ENCODE assay signal across 12 cellular contexts in genomic region chr9:33172256-33172678, GRCh38. TPM values are rescaled to one million over a fixed set of nuclear protein-coding genes. Genes with fewer than 3 reads are reported as not detected.
DNase-seq lines count a peak whose midpoint lies in the region; ATAC-seq and TF ChIP-seq lines count a peak whose summit lies in the region.
"Had no signal": no experiment of that assay in that cellular context is flagged by ENCODE, and none has a peak within 500 bp of the region (broad histone marks: within the 10 kb centered on the region; RNA-seq: fewer than 3 reads in every experiment).

No MANE protein-coding gene starts in this region.

- H3K4me1 ChIP-seq in mesendoderm (ENCODE audit: control insufficient read depth, low read depth, low read length), result peaks cover 7% of the 10 kb centered on the region
- peaks cover 14% of the 10 kb centered on the region for H3K4me1 ChIP-seq in CD4-positive, alpha-beta memory T cell (ENCODE audit: insufficient read depth, low read length)

- POLR2A ChIA-PET in CD4-positive, alpha-beta memory T cell (lab: Charles Lee; ENCODE audit: partially characterized antibody), result no interaction called here

- no peak overlapping the region for H4K8ac ChIP-seq in mesendoderm (ENCODE audit: low read depth, low read length)

- no peaks in the 10 kb centered on the region for H3K79me1 ChIP-seq in mesendoderm (ENCODE audit: low read length)

- CTCF ChIA-PET in CD4-positive, alpha-beta memory T cell (lab: Charles Lee; ENCODE audit: partially characterized antibody), result interaction anchor here (2.8 to 4.1 kb wide), 2 partner anchors 54 to 90 kb away, joined by 16 to 25 read pairs; no protein-coding TSS in a partner anchor

- no peak overlapping the region for H3K4ac ChIP-seq in mesendoderm (ENCODE audit: low read depth, low read length)

- DNase-seq in natural killer cell treated with Interleukin-12 subunit alpha and Interleukin-12 subunit beta and Interleukin-15 and Interleukin-18, amount 100 ng/mL, for 72 hours (ENCODE audit: low spot score), result no peak
- no peak for DNase-seq in natural killer cell
- DNase-seq in coronary artery (ENCODE audit: low spot score), result peak; percentile 45
- peak; percentile 95 for DNase-seq in mesendoderm
- no peak for DNase-seq in DMS153 treated with DMSO at 0.1 percent for 48 hours (lab: John Stamatoyannopoulos, UW; ENCODE audit: unreplicated experiment)
- DNase-seq in CD4-positive, alpha-beta memory T cell, result no peak
- no peak for DNase-seq in epidermal melanocyte (ENCODE audit: insufficient read length, low spot score)
- DNase-seq: AML-193, MG63, occipital lobe had no signal

- peak overlapping the region; percentile 66 for H2BK5ac ChIP-seq in mesendoderm (ENCODE audit: low read length)

- no peaks in the 10 kb centered on the region for H3K79me2 ChIP-seq in mesendoderm (ENCODE audit: control insufficient read depth, insufficient read depth, low read length)

- no peak overlapping the region for H3K9ac ChIP-seq in mesendoderm (ENCODE audit: low read length)

- TF ChIP-seq CTCF in natural killer cell (IDR thresholded peaks at IDR 0.05), result no peak
- no peak for TF ChIP-seq CTCF in coronary artery (IDR thresholded peaks at IDR 0.05)

- H3K36me3 Mint-ChIP-seq in natural killer cell treated with Interleukin-12 subunit alpha and Interleukin-12 subunit beta and Interleukin-15 and Interleukin-18, amount 100 ng/mL, for 72 hours, result no peaks in the 10 kb centered on the region
- H3K36me3 Mint-ChIP-seq in natural killer cell, result no peaks in the 10 kb centered on the region
- H3K36me3 Mint-ChIP-seq in CD4-positive, alpha-beta memory T cell, result no peaks in the 10 kb centered on the region

- ATAC-seq in natural killer cell treated with Interleukin-12 subunit alpha and Interleukin-12 subunit beta and Interleukin-15 and Interleukin-18, amount 100 ng/mL, for 72 hours, result no peak
- ATAC-seq in natural killer cell (no peak), HG03196 (IDR thresholded peaks at IDR 0.05; ENCODE audit: unreplicated experiment) (no peak)
- ATAC-seq: activated naive CD4-positive, alpha-beta T cell treated with anti-CD3 and anti-CD28 coated beads, Interleukin-2, amount 50 U/mL, for 72 hours had no signal

- no peak overlapping the region for H2AK5ac ChIP-seq in mesendoderm (ENCODE audit: low read length)

- peak overlapping the region; percentile 11 for H3K4me3 Mint-ChIP-seq in natural killer cell treated with Interleukin-12 subunit alpha and Interleukin-12 subunit beta and Interleukin-15 and Interleukin-18, amount 100 ng/mL, for 72 hours
- H3K4me3 Mint-ChIP-seq in natural killer cell, result no peak overlapping the region
- no peak overlapping the region for H3K4me3 Mint-ChIP-seq in CD4-positive, alpha-beta memory T cell

- H3K9me3 ChIP-seq in CD4-positive, alpha-beta memory T cell (ENCODE audit: control insufficient read depth in 1 of 2, low read length in 2 of 2), result no peaks in the 10 kb centered on the region
- H3K9me3 ChIP-seq: MG63 had no signal

- H3K56ac ChIP-seq in mesendoderm (ENCODE audit: low read length), result no peak overlapping the region

- no peaks in the 10 kb centered on the region for H3K27me3 Mint-ChIP-seq in natural killer cell treated with Interleukin-12 subunit alpha and Interleukin-12 subunit beta and Interleukin-15 and Interleukin-18, amount 100 ng/mL, for 72 hours
- no peaks in the 10 kb centered on the region for H3K27me3 Mint-ChIP-seq in natural killer cell (ENCODE audit: low read depth in 2 of 2)
- no peaks in the 10 kb centered on the region for H3K27me3 Mint-ChIP-seq in CD4-positive, alpha-beta memory T cell

- H3K4me2 ChIP-seq in mesendoderm (ENCODE audit: low read length), result no peak overlapping the region

- H3K4me3 ChIP-seq in coronary artery (no peak overlapping the region), mesendoderm (ENCODE audit: low read length) (no peak overlapping the region)
- no peak overlapping the region for H3K4me3 ChIP-seq in CD4-positive, alpha-beta memory T cell (ENCODE audit: low read length in 2 of 2)
- H3K4me3 ChIP-seq: MG63 had no signal

- H3K18ac ChIP-seq in mesendoderm (ENCODE audit: low read length), result no peak overlapping the region

- no peaks in the 10 kb centered on the region for H3K9me3 Mint-ChIP-seq in natural killer cell treated with Interleukin-12 subunit alpha and Interleukin-12 subunit beta and Interleukin-15 and Interleukin-18, amount 100 ng/mL, for 72 hours
- H3K9me3 Mint-ChIP-seq in natural killer cell, result no peaks in the 10 kb centered on the region
- H3K9me3 Mint-ChIP-seq in CD4-positive, alpha-beta memory T cell, result no peaks in the 10 kb centered on the region
- H3K9me3 Mint-ChIP-seq: activated naive CD4-positive, alpha-beta T cell treated with anti-CD3 and anti-CD28 coated beads, Interleukin-2, amount 50 U/mL, for 72 hours had no signal

- intact Hi-C loops in natural killer cell (cut with micrococcal nuclease), result no loop called here
- intact Hi-C loops in CD4-positive, alpha-beta memory T cell (cut with micrococcal nuclease), result no loop called here

- H3K23ac ChIP-seq in mesendoderm (ENCODE audit: low read length), result no peak overlapping the region

- H3K27ac Mint-ChIP-seq in natural killer cell treated with Interleukin-12 subunit alpha and Interleukin-12 subunit beta and Interleukin-15 and Interleukin-18, amount 100 ng/mL, for 72 hours, result peak overlapping the region; percentile 29 to 61
- no peak overlapping the region for H3K27ac Mint-ChIP-seq in natural killer cell
- peak overlapping the region in 1 of 7 donors; percentile 35 for H3K27ac Mint-ChIP-seq in CD4-positive, alpha-beta memory T cell
- H3K27ac Mint-ChIP-seq: activated naive CD4-positive, alpha-beta T cell treated with anti-CD3 and anti-CD28 coated beads, Interleukin-2, amount 50 U/mL, for 72 hours had no signal

- H2BK15ac ChIP-seq in mesendoderm (replicated peaks; ENCODE audit: low read depth), result no peak overlapping the region

- peak overlapping the region; percentile 2 for H2BK120ac ChIP-seq in mesendoderm (ENCODE audit: low read depth, low read length)

- H3K27ac ChIP-seq in coronary artery (peak overlapping the region in 1 of 2 donors; percentile 67), mesendoderm (ENCODE audit: low read depth, low read length) (peak overlapping the region; percentile 79)
- no peak overlapping the region for H3K27ac ChIP-seq in CD4-positive, alpha-beta memory T cell (ENCODE audit: low read depth, low read length)

- WGBS in mesendoderm (ENCODE audit: extremely low coverage, insufficient coverage, low lambda C conversion rate), result no CpG with 5 or more reads among the region's 3 CpGs

- no peak overlapping the region for H4K5ac ChIP-seq in mesendoderm (ENCODE audit: low read length)

- peaks cover 33 to 43% of the 10 kb centered on the region in 2 donors for H3K4me1 Mint-ChIP-seq in natural killer cell treated with Interleukin-12 subunit alpha and Interleukin-12 subunit beta and Interleukin-15 and Interleukin-18, amount 100 ng/mL, for 72 hours (ENCODE audit: low read depth in 2 of 2)
- H3K4me1 Mint-ChIP-seq in natural killer cell, result peaks cover 28% of the 10 kb centered on the region in 2 donors
- H3K4me1 Mint-ChIP-seq in CD4-positive, alpha-beta memory T cell, result peaks cover 19 to 25% (median 22%) of the 10 kb centered on the region in 4 donors

- no peaks in the 10 kb centered on the region for H3K36me3 ChIP-seq in mesendoderm (ENCODE audit: control insufficient read depth, insufficient read depth, low read length)
- no peaks in the 10 kb centered on the region for H3K36me3 ChIP-seq in CD4-positive, alpha-beta memory T cell (ENCODE audit: insufficient read depth, low read length)
- H3K36me3 ChIP-seq: MG63 had no signal

- no peaks in the 10 kb centered on the region for H3K27me3 ChIP-seq in mesendoderm (ENCODE audit: insufficient read depth, low read length, poor library complexity)
- no peaks in the 10 kb centered on the region for H3K27me3 ChIP-seq in CD4-positive, alpha-beta memory T cell (ENCODE audit: insufficient read depth, low read length)
- H3K27me3 ChIP-seq: MG63 had no signal

RNA-seq across cellular contexts. Expression of gene B4GALT1, which starts 5.1 kb away (rescaled TPM):
- total RNA-seq in natural killer cell treated with Interleukin-12 subunit alpha and Interleukin-12 subunit beta and Interleukin-15 and Interleukin-18, amount 100 ng/mL, for 72 hours, result 10 to 100 TPM; 51.4 to 90.6 TPM
- 100 to 1,000 TPM; 122 to 143 (median 128) TPM for total RNA-seq in natural killer cell
- polyA plus RNA-seq in mesendoderm (2013, experiment 1 of 2), result 16.0 TPM
- polyA plus RNA-seq in mesendoderm (2013, experiment 2 of 2), result 15.4 TPM
- 10 to 100 TPM; 54.1 to 56.0 TPM for total RNA-seq in CD4-positive, alpha-beta memory T cell
- 10 to 100 TPM; 16.6 to 32.0 TPM for polyA plus RNA-seq in CD4-positive, alpha-beta memory T cell

Comparison
In these comparisons a context has a peak if more than half of its experiments do, and no peak if none do; other contexts are left out.
1. H3K27ac Mint-ChIP-seq: peak in natural killer cell treated with Interleukin-12 subunit alpha and Interleukin-12 subunit beta and Interleukin-15 and Interleukin-18, amount 100 ng/mL, for 72 hours (2 of 2); none in natural killer cell (0 of 2).
2. DNase-seq: peak in coronary artery (single experiment) and mesendoderm (single experiment); none in natural killer cell treated with Interleukin-12 subunit alpha and Interleukin-12 subunit beta and Interleukin-15 and Interleukin-18, amount 100 ng/mL, for 72 hours (single experiment), natural killer cell (single experiment), DMS153 treated with DMSO at 0.1 percent for 48 hours (single experiment), CD4-positive, alpha-beta memory T cell (0 of 5) and epidermal melanocyte (single experiment).